ENCODE assay signal across 8 cellular contexts in genomic region chr10:5888352-5888751, GRCh38. TPM values are rescaled to one million over a fixed set of nuclear protein-coding genes. Genes with fewer than 3 reads are reported as not detected.
DNase-seq lines count a peak whose midpoint lies in the region; ATAC-seq, FAIRE-seq and TF ChIP-seq lines count a peak whose summit lies in the region.

No MANE protein-coding gene starts in this region.

- H3K9me1 ChIP-seq in keratinocyte (ENCODE audit: control insufficient read depth, extremely low read depth, insufficient read depth, low read length) = peaks cover 4% of the 10 kb centered on the region

- TF ChIP-seq CTCF in heart right ventricle (IDR thresholded peaks at IDR 0.05) (no peak), keratinocyte (optimal IDR thresholded peaks at IDR 0.05 in 1 of 3, IDR thresholded peaks at IDR 0.05 in 1 of 3, conservative IDR thresholded peaks at IDR 0.05 in 1 of 3; ENCODE audit: extremely low read depth in 1 of 3, insufficient read depth in 2 of 3, low read length in 3 of 3) (no peak)

- no peaks in the 10 kb centered on the region for H3K27me3 ChIP-seq in heart right ventricle
- no peaks in the 10 kb centered on the region for H3K27me3 ChIP-seq in keratinocyte (ENCODE audit: control insufficient read depth, extremely low read depth, insufficient read depth, low read length)

- H3K9ac ChIP-seq in keratinocyte (ENCODE audit: control insufficient read depth, extremely low read depth, insufficient read depth, low read length) = peak overlapping the region; percentile 83

- intact Hi-C loops in heart right ventricle (cut with DNase I) = loop anchor here in 1 of 10 donors (2.0 kb wide), 1 partner anchor 76 kb away; the partner anchor contains the start of gene GDI2
- intact Hi-C loops in left ventricle myocardium superior (cut with micrococcal nuclease) = no loop called here

- H3K9me3 ChIP-seq in heart right ventricle = no peaks in the 10 kb centered on the region
- H3K9me3 ChIP-seq in keratinocyte (ENCODE audit: control insufficient read depth, low read depth, low read length) = no peaks in the 10 kb centered on the region

- peaks cover 0 to 50% (median 42%) of the 10 kb centered on the region in 9 donors for H3K4me1 ChIP-seq in heart right ventricle
- H3K4me1 ChIP-seq in keratinocyte (ENCODE audit: control insufficient read depth, extremely low read depth, insufficient read depth, low read length) = peaks cover 31% of the 10 kb centered on the region

- no peaks in the 10 kb centered on the region for H3K9me3 Mint-ChIP-seq in activated naive CD8-positive, alpha-beta T cell (ENCODE audit: low read depth)

- H3K79me2 ChIP-seq in keratinocyte (ENCODE audit: control insufficient read depth, insufficient read depth, low read length) = peaks cover 41% of the 10 kb centered on the region

- peak overlapping the region; percentile 97 for H3K4me3 Mint-ChIP-seq in activated naive CD8-positive, alpha-beta T cell

- peaks cover 7% of the 10 kb centered on the region for H3K36me3 Mint-ChIP-seq in activated naive CD8-positive, alpha-beta T cell

- H3K4me1 Mint-ChIP-seq in activated naive CD8-positive, alpha-beta T cell (ENCODE audit: low read depth) = peaks cover 42% of the 10 kb centered on the region

- peaks cover 0 to 45% (median 12%) of the 10 kb centered on the region in 9 donors for H3K36me3 ChIP-seq in heart right ventricle
- H3K36me3 ChIP-seq in keratinocyte (ENCODE audit: control insufficient read depth in 2 of 2, extremely low read depth in 1 of 2, insufficient read depth in 2 of 2, low read length in 2 of 2) = peaks cover 8 to 12% of the 10 kb centered on the region in 2 experiments

- no peaks in the 10 kb centered on the region for H3K27me3 Mint-ChIP-seq in activated naive CD8-positive, alpha-beta T cell

- H3K4me3 ChIP-seq in heart right ventricle (peak overlapping the region; percentile 66 to 98 (median 91)), keratinocyte (ENCODE audit: control insufficient read depth in 2 of 3, extremely low read depth in 1 of 3, insufficient read depth in 2 of 3, low read depth in 1 of 3, low read length in 3 of 3) (peak overlapping the region; percentile 61 to 87 (median 70))

- peak overlapping the region; percentile 100 for H3K4me2 ChIP-seq in keratinocyte (ENCODE audit: control insufficient read depth, extremely low read depth, insufficient read depth, low read depth, low read length)

- dilution Hi-C loops in keratinocyte (cut with MboI; ENCODE audit: extremely low pct_ligation_motif_present, low sequenced_read_pairs) = no loop called here

- H2AFZ ChIP-seq in keratinocyte (ENCODE audit: control insufficient read depth, low read length) = peak overlapping the region; percentile 80

- H4K20me1 ChIP-seq in keratinocyte (ENCODE audit: control insufficient read depth, extremely low read depth, insufficient read depth, low read length) = no peaks in the 10 kb centered on the region

- ATAC-seq in heart right ventricle (no peak), left ventricle myocardium superior (no peak), GM19463 (IDR thresholded peaks at IDR 0.05; ENCODE audit: unreplicated experiment) (no peak), left lobe of liver (no peak)

- peak overlapping the region in 7 of 10 donors; percentile 18 to 94 (median 90) for H3K27ac ChIP-seq in heart right ventricle
- H3K27ac ChIP-seq in keratinocyte (ENCODE audit: control insufficient read depth, insufficient read depth, low read length) = peak overlapping the region; percentile 62

- H3K27ac Mint-ChIP-seq in activated naive CD8-positive, alpha-beta T cell = peak overlapping the region; percentile 84

- FAIRE-seq in keratinocyte (lab: Jason Lieb, UNC) = peak; percentile 32

- no peak for DNase-seq in heart right ventricle
- no peak for DNase-seq in left ventricle myocardium superior
- no peak for DNase-seq in keratinocyte (ENCODE audit: low read depth, low spot score)
- DNase-seq in superior temporal gyrus (ENCODE audit: extremely low spot score) = peak; percentile 40
- no peak for DNase-seq in AG08396 (ENCODE audit: low spot score)
- no peak for DNase-seq in left lobe of liver (ENCODE audit: low spot score)

- 16 to 27% methylated on average over 10 of the region's 10 CpGs for WGBS in heart right ventricle, 2 donors

RNA-seq across cellular contexts. Expression of gene ANKRD16, which starts 1.3 kb away (rescaled TPM):
- 1 to 10 TPM; 2.2 to 3.9 (median 3.4) TPM for total RNA-seq in heart right ventricle
- 1 to 10 TPM; 3.0 to 3.8 TPM for polyA plus RNA-seq in heart right ventricle
- total RNA-seq in left ventricle myocardium superior = 3.8 TPM
- 5.4 to 6.2 TPM (median 6.0 TPM) in 3 replicates for polyA plus RNA-seq in keratinocyte
- 2.2 TPM for polyA plus RNA-seq in keratinocyte (2011; ENCODE audit: low read depth)
- 2.5 and 2.7 TPM in 2 replicates for polyA plus RNA-seq in keratinocyte (2011; cell fraction: cytosol; rRNA removed)
- 6.3 and 6.6 TPM in 2 replicates for polyA plus RNA-seq in keratinocyte (2011; cell fraction: nucleus; rRNA removed)
- 1.6 and 4.9 TPM in 2 replicates for polyA plus RNA-seq in keratinocyte (2012; ENCODE audit: low replicate concordance)
- polyA minus RNA-seq in keratinocyte = 8.1 to 26.6 TPM (median 11.4 TPM) in 3 replicates
- polyA minus RNA-seq in keratinocyte (2011; cell fraction: cytosol; rRNA and poly(A)+ RNA removed) = 3.1 TPM
- 5.4 and 7.4 TPM in 2 replicates for polyA minus RNA-seq in keratinocyte (2011; cell fraction: nucleus; rRNA and poly(A)+ RNA removed)
- total RNA-seq in left lobe of liver = 6.6 TPM

RNA-seq across cellular contexts. Expression of gene FBH1, which starts 1.7 kb away (rescaled TPM):
- total RNA-seq in heart right ventricle (100 to 1,000 TPM in 1 of 10 donors, 10 to 100 TPM in 9; 57.8 to 134 (median 76.0) TPM), left ventricle myocardium superior (78.7 TPM), left lobe of liver (41.7 TPM)
- polyA plus RNA-seq in heart right ventricle (10 to 100 TPM; 59.1 to 91.9 TPM), keratinocyte (55.9 to 70.0 TPM (median 61.8 TPM) in 3 replicates)
- 78.7 TPM for polyA plus RNA-seq in keratinocyte (2011; ENCODE audit: low read depth)
- 62.0 and 66.6 TPM in 2 replicates for polyA plus RNA-seq in keratinocyte (2011; cell fraction: cytosol; rRNA removed)
- polyA plus RNA-seq in keratinocyte (2011; cell fraction: nucleus; rRNA removed) = 128 and 134 TPM in 2 replicates
- polyA plus RNA-seq in keratinocyte (2012; ENCODE audit: low replicate concordance) = 42.4 and 43.7 TPM in 2 replicates
- polyA minus RNA-seq in keratinocyte = 132 to 146 TPM (median 141 TPM) in 3 replicates
- 88.1 TPM for polyA minus RNA-seq in keratinocyte (2011; cell fraction: cytosol; rRNA and poly(A)+ RNA removed)
- polyA minus RNA-seq in keratinocyte (2011; cell fraction: nucleus; rRNA and poly(A)+ RNA removed) = 57.0 and 97.7 TPM in 2 replicates
